ENCODE assay signal across 22 cellular contexts in genomic region chr20:11792229-11792953, GRCh38.
DNase-seq lines count a peak whose midpoint lies in the region; ATAC-seq and TF ChIP-seq lines count a peak whose summit lies in the region.
"Had no signal": no experiment of that assay in that cellular context is flagged by ENCODE, and none has a peak within 500 bp of the region (broad histone marks: within the 10 kb centered on the region; RNA-seq: fewer than 3 reads in every experiment).

No MANE protein-coding gene starts in this region.

- H3K27ac ChIP-seq in trophoblast cell (ENCODE audit: low read depth, low read length), result peak overlapping the region; percentile 99
- H3K27ac ChIP-seq in mesenchymal stem cell (ENCODE audit: low read length, poor library complexity, severe bottlenecking), result no peak overlapping the region
- H3K27ac ChIP-seq: colonic mucosa, gastroesophageal sphincter, SJCRH30, WERI-Rb-1 had no signal

- peak overlapping the region; percentile 91 for H4K91ac ChIP-seq in trophoblast cell (ENCODE audit: low read depth, low read length)
- no peak overlapping the region for H4K91ac ChIP-seq in mesenchymal stem cell (ENCODE audit: low read length)

- H4K12ac ChIP-seq in trophoblast cell (ENCODE audit: low read depth, low read length), result no peak overlapping the region

- H2AFZ ChIP-seq in trophoblast cell (ENCODE audit: insufficient read depth, low read length, poor library complexity) (peak overlapping the region; percentile 52), mesenchymal stem cell (ENCODE audit: low read depth, low read length) (no peak overlapping the region)

- H2BK5ac ChIP-seq in trophoblast cell (ENCODE audit: low read depth, low read length, poor library complexity), result peak overlapping the region; percentile 96
- H2BK5ac ChIP-seq in mesenchymal stem cell (ENCODE audit: low read depth, low read length, poor library complexity, severe bottlenecking), result no peak overlapping the region

- peaks cover 2% of the 10 kb centered on the region for H3K79me2 ChIP-seq in trophoblast cell (ENCODE audit: control insufficient read depth, insufficient read depth, low read length, poor library complexity)

- no peak overlapping the region for H2AK5ac ChIP-seq in trophoblast cell (ENCODE audit: low read length)
- H2AK5ac ChIP-seq in mesenchymal stem cell (ENCODE audit: low read length, severe bottlenecking), result no peak overlapping the region

- no peak overlapping the region for H2BK15ac ChIP-seq in mesenchymal stem cell (ENCODE audit: low read depth, poor library complexity, severe bottlenecking)

- H4K8ac ChIP-seq in trophoblast cell (ENCODE audit: low read depth, low read length) (peak overlapping the region; percentile 50), mesenchymal stem cell (ENCODE audit: low read length) (no peak overlapping the region)

- H3K18ac ChIP-seq in trophoblast cell (ENCODE audit: low read length), result no peak overlapping the region
- peak overlapping the region in 1 of 2 experiments; percentile 42 for H3K18ac ChIP-seq in mesenchymal stem cell (ENCODE audit: low read depth in 1 of 2, low read length in 2 of 2)

- peak overlapping the region; percentile 16 for H3K4me3 Mint-ChIP-seq in HFFc6
- no peak overlapping the region for H3K4me3 Mint-ChIP-seq in stimulated activated memory B cell treated with anti-CD40 and anti-IgM and Interleukin-4, amounts not matched to agents 10 μg/mL and 1 μg/mL and 100 μg/mL, for 72 hours
- H3K4me3 Mint-ChIP-seq in effector memory CD8-positive, alpha-beta T cell, result no peak overlapping the region
- H3K4me3 Mint-ChIP-seq: activated CD4-positive, alpha-beta memory T cell treated with anti-CD3 and anti-CD28 coated beads for 36 hours; activated naive CD4-positive, alpha-beta T cell treated with anti-CD3 and anti-CD28 coated beads, Interleukin-2, amount 50 U/mL, for 24 hours had no signal

- H3K4me1 Mint-ChIP-seq in HFFc6 (ENCODE audit: low read depth), result peaks cover 47% of the 10 kb centered on the region
- no peaks in the 10 kb centered on the region for H3K4me1 Mint-ChIP-seq in stimulated activated memory B cell treated with anti-CD40 and anti-IgM and Interleukin-4, amounts not matched to agents 10 μg/mL and 1 μg/mL and 100 μg/mL, for 72 hours
- H3K4me1 Mint-ChIP-seq in effector memory CD8-positive, alpha-beta T cell (ENCODE audit: low read depth in 2 of 2), result no peaks in the 10 kb centered on the region
- H3K4me1 Mint-ChIP-seq: activated naive CD4-positive, alpha-beta T cell treated with anti-CD3 and anti-CD28 coated beads, Interleukin-2, amount 50 U/mL, for 24 hours had no signal

- H3K4ac ChIP-seq in trophoblast cell (ENCODE audit: low read depth, low read length), result peak overlapping the region; percentile 39
- no peak overlapping the region for H3K4ac ChIP-seq in mesenchymal stem cell (ENCODE audit: low read depth in 1 of 2, low read length in 2 of 2)

- WGBS in trophoblast cell (ENCODE audit: extremely low coverage, insufficient coverage, insufficient read length), result no CpG with 5 or more reads among the region's 6 CpGs
- 59% methylated on average over 4 of the region's 6 CpGs for WGBS in mesenchymal stem cell

- peak overlapping the region; percentile 54; the same call in 1 of the 2 replicates for H3K27ac Mint-ChIP-seq in HFFc6
- H3K27ac Mint-ChIP-seq in stimulated activated memory B cell treated with anti-CD40 and anti-IgM and Interleukin-4, amounts not matched to agents 10 μg/mL and 1 μg/mL and 100 μg/mL, for 72 hours, result no peak overlapping the region
- H3K27ac Mint-ChIP-seq in effector memory CD8-positive, alpha-beta T cell, result no peak overlapping the region
- H3K27ac Mint-ChIP-seq: activated CD4-positive, alpha-beta memory T cell treated with anti-CD3 and anti-CD28 coated beads for 36 hours; activated naive CD4-positive, alpha-beta T cell treated with anti-CD3 and anti-CD28 coated beads, Interleukin-2, amount 50 U/mL, for 24 hours had no signal

- no peak for TF ChIP-seq CTCF in HFFc6 (IDR thresholded peaks at IDR 0.05)

- H3K36me3 Mint-ChIP-seq in HFFc6 (ENCODE audit: low read depth), result no peaks in the 10 kb centered on the region
- no peaks in the 10 kb centered on the region for H3K36me3 Mint-ChIP-seq in stimulated activated memory B cell treated with anti-CD40 and anti-IgM and Interleukin-4, amounts not matched to agents 10 μg/mL and 1 μg/mL and 100 μg/mL, for 72 hours
- H3K36me3 Mint-ChIP-seq in effector memory CD8-positive, alpha-beta T cell (ENCODE audit: insufficient read depth), result no peaks in the 10 kb centered on the region
- H3K36me3 Mint-ChIP-seq: activated CD4-positive, alpha-beta memory T cell treated with anti-CD3 and anti-CD28 coated beads for 36 hours; activated naive CD4-positive, alpha-beta T cell treated with anti-CD3 and anti-CD28 coated beads, Interleukin-2, amount 50 U/mL, for 24 hours had no signal

- H2BK12ac ChIP-seq in trophoblast cell (ENCODE audit: low read length), result peak overlapping the region; percentile 27
- H2BK12ac ChIP-seq in mesenchymal stem cell (ENCODE audit: low read length in 2 of 2), result no peak overlapping the region

- H3K27me3 Mint-ChIP-seq in HFFc6 (ENCODE audit: insufficient read depth), result no peaks in the 10 kb centered on the region; the same call in 1 of the 2 replicates
- H3K27me3 Mint-ChIP-seq in stimulated activated memory B cell treated with anti-CD40 and anti-IgM and Interleukin-4, amounts not matched to agents 10 μg/mL and 1 μg/mL and 100 μg/mL, for 72 hours, result no peaks in the 10 kb centered on the region
- H3K27me3 Mint-ChIP-seq in effector memory CD8-positive, alpha-beta T cell, result no peaks in the 10 kb centered on the region
- H3K27me3 Mint-ChIP-seq: activated CD4-positive, alpha-beta memory T cell treated with anti-CD3 and anti-CD28 coated beads for 36 hours; activated naive CD4-positive, alpha-beta T cell treated with anti-CD3 and anti-CD28 coated beads, Interleukin-2, amount 50 U/mL, for 24 hours had no signal

- H3K23ac ChIP-seq in trophoblast cell (ENCODE audit: low read length) (no peak overlapping the region), mesenchymal stem cell (ENCODE audit: low read length in 2 of 2) (no peak overlapping the region)

- no peak overlapping the region for H3K9ac ChIP-seq in endocrine pancreas (ENCODE audit: control insufficient read depth, insufficient read depth, low read length)
- H3K9ac ChIP-seq in trophoblast cell (ENCODE audit: low read length), result no peak overlapping the region
- no peak overlapping the region for H3K9ac ChIP-seq in mesenchymal stem cell (ENCODE audit: low read length)

- no peak for DNase-seq in HFFc6
- DNase-seq in NCI-H345 treated with DMSO at 0.1 percent for 48 hours (lab: John Stamatoyannopoulos, UW; ENCODE audit: unreplicated experiment), result peak; percentile 88
- no peak for DNase-seq in trophoblast cell
- DNase-seq in NCI-H82 (lab: John Stamatoyannopoulos, UW), result no peak
- DNase-seq in mesenchymal stem cell, result no peak
- no peak for DNase-seq in effector memory CD8-positive, alpha-beta T cell
- DNase-seq: activated CD4-positive, alpha-beta memory T cell treated with anti-CD3 and anti-CD28 coated beads for 36 hours; activated T-cell treated with anti-CD3 and anti-CD28 coated beads, Interleukin-2, amount 50 U/mL, for 1 hour; colonic mucosa; erythroblast; Karpas-422; left ventricle myocardium superior; NCI-H1436 treated with DMSO at 0.1 percent for 48 hours; NCI-H510A; SJCRH30; T-helper 2 cell; WERI-Rb-1 had no signal

- H3K36me3 ChIP-seq in endocrine pancreas (ENCODE audit: control insufficient read depth, insufficient read depth, low read length), result no peaks in the 10 kb centered on the region
- no peaks in the 10 kb centered on the region for H3K36me3 ChIP-seq in trophoblast cell (ENCODE audit: control insufficient read depth in 1 of 2, insufficient read depth in 2 of 2, low read length in 2 of 2)
- H3K36me3 ChIP-seq in mesenchymal stem cell (ENCODE audit: control insufficient read depth in 1 of 2, insufficient read depth in 2 of 2, low read depth in 1 of 2, low read length in 2 of 2), result no peaks in the 10 kb centered on the region
- H3K36me3 ChIP-seq: colonic mucosa, gastroesophageal sphincter, HAP-1, SJCRH30, WERI-Rb-1 had no signal

- H3K79me1 ChIP-seq in trophoblast cell (ENCODE audit: low read length), result peaks cover 32% of the 10 kb centered on the region
- H3K79me1 ChIP-seq in mesenchymal stem cell (replicated peaks; ENCODE audit: low read length, poor library complexity, severe bottlenecking), result no peaks in the 10 kb centered on the region

- H3K4me3 ChIP-seq in endocrine pancreas (ENCODE audit: control insufficient read depth, insufficient read depth, low read length), result peak overlapping the region; percentile 38
- no peak overlapping the region for H3K4me3 ChIP-seq in trophoblast cell (ENCODE audit: low read depth, low read length)
- H3K4me3 ChIP-seq in mesenchymal stem cell (ENCODE audit: insufficient read depth in 1 of 2, low read depth in 1 of 2, low read length in 2 of 2), result no peak overlapping the region
- H3K4me3 ChIP-seq: colonic mucosa, gastroesophageal sphincter, HAP-1, SJCRH30 had no signal

- H3K9me3 ChIP-seq in endocrine pancreas (ENCODE audit: control insufficient read depth, low read length) (no peaks in the 10 kb centered on the region), trophoblast cell (ENCODE audit: insufficient read depth, low read depth, low read length) (no peaks in the 10 kb centered on the region), mesenchymal stem cell (ENCODE audit: control insufficient read depth, low read length) (no peaks in the 10 kb centered on the region)
- H3K9me3 ChIP-seq: colonic mucosa, gastroesophageal sphincter, HAP-1, SJCRH30 had no signal

- no peaks in the 10 kb centered on the region for H3K9me3 Mint-ChIP-seq in HFFc6
- H3K9me3 Mint-ChIP-seq in stimulated activated memory B cell treated with anti-CD40 and anti-IgM and Interleukin-4, amounts not matched to agents 10 μg/mL and 1 μg/mL and 100 μg/mL, for 72 hours, result peaks cover 5% of the 10 kb centered on the region
- H3K9me3 Mint-ChIP-seq in effector memory CD8-positive, alpha-beta T cell, result peaks cover 12 to 24% of the 10 kb centered on the region in 2 donors
- H3K9me3 Mint-ChIP-seq: activated naive CD4-positive, alpha-beta T cell treated with anti-CD3 and anti-CD28 coated beads, Interleukin-2, amount 50 U/mL, for 24 hours had no signal

- no peak for ATAC-seq in stimulated activated memory B cell treated with anti-CD40 and anti-IgM and Interleukin-4, amounts not matched to agents 10 μg/mL and 1 μg/mL and 100 μg/mL, for 72 hours
- no peak for ATAC-seq in effector memory CD8-positive, alpha-beta T cell (replicated peaks)
- ATAC-seq: gastroesophageal sphincter, left ventricle myocardium superior had no signal

- H3K14ac ChIP-seq in trophoblast cell (ENCODE audit: low read length) (peak overlapping the region; percentile 81), mesenchymal stem cell (ENCODE audit: low read length in 2 of 2) (no peak overlapping the region)

- no peaks in the 10 kb centered on the region for H3K27me3 ChIP-seq in endocrine pancreas (ENCODE audit: control insufficient read depth, insufficient read depth, low read length)
- H3K27me3 ChIP-seq in trophoblast cell (ENCODE audit: insufficient read depth, low read length), result no peaks in the 10 kb centered on the region
- no peaks in the 10 kb centered on the region for H3K27me3 ChIP-seq in mesenchymal stem cell (ENCODE audit: control insufficient read depth in 1 of 2, insufficient read depth in 1 of 2, low read length in 2 of 2)
- H3K27me3 ChIP-seq: colonic mucosa, gastroesophageal sphincter had no signal

- H2BK120ac ChIP-seq in trophoblast cell (ENCODE audit: insufficient read depth, low read length, poor library complexity) (peak overlapping the region; percentile 94), mesenchymal stem cell (ENCODE audit: low read depth, low read length) (no peak overlapping the region)

- no peaks in the 10 kb centered on the region for H3K4me1 ChIP-seq in endocrine pancreas (ENCODE audit: control insufficient read depth, insufficient read depth, low read length)
- H3K4me1 ChIP-seq in trophoblast cell (ENCODE audit: control insufficient read depth in 1 of 2, insufficient read depth in 2 of 2, low read length in 2 of 2), result peaks cover 7 to 18% of the 10 kb centered on the region in 2 experiments
- H3K4me1 ChIP-seq in mesenchymal stem cell (ENCODE audit: control insufficient read depth, insufficient read depth, low read depth, low read length), result peaks cover 5% of the 10 kb centered on the region
- H3K4me1 ChIP-seq: colonic mucosa, gastroesophageal sphincter, HAP-1, SJCRH30 had no signal

- H3K4me2 ChIP-seq in trophoblast cell (ENCODE audit: low read length) (peak overlapping the region; percentile 34), mesenchymal stem cell (ENCODE audit: low read length, poor library complexity, severe bottlenecking) (no peak overlapping the region)
